Comparison of ENCODE assay signal across 1 cellular context in the genomic region with DNA sequence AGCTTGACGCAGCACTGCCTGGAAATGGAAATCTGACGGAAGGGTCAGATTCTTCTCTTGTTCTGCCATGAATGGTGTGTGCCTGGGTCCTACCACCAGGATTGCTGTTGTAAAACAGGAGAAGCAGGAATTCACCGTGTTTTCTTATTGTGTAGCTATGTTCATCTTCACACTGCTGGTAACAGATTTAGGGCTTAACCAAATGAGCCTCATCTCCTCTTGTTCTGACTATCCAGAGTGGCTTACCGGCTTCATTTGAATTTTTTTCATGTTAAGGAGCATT.
TF ChIP-seq lines count a peak whose summit lies in the region.

No MANE protein-coding gene starts in this region.

TF ChIP-seq in IMR-90, 13 proteins besides CTCF, POLR2A, EP300 and RAD21:
- TF ChIP-seq CHD1 (IDR thresholded peaks at IDR 0.05; ENCODE audit: low read depth, low read length), result no peak
- TF ChIP-seq SMC3 (IDR thresholded peaks at IDR 0.05; ENCODE audit: low read depth, low read length), result no peak
- no peak for TF ChIP-seq MAFK (IDR thresholded peaks at IDR 0.05; ENCODE audit: low read depth, low read length)
- TF ChIP-seq RFX5 (IDR thresholded peaks at IDR 0.05; ENCODE audit: low read depth, low read length), result no peak
- TF ChIP-seq, protein P1, sequence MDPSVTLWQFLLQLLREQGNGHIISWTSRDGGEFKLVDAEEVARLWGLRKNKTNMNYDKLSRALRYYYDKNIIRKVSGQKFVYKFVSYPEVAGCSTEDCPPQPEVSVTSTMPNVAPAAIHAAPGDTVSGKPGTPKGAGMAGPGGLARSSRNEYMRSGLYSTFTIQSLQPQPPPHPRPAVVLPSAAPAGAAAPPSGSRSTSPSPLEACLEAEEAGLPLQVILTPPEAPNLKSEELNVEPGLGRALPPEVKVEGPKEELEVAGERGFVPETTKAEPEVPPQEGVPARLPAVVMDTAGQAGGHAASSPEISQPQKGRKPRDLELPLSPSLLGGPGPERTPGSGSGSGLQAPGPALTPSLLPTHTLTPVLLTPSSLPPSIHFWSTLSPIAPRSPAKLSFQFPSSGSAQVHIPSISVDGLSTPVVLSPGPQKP (IDR thresholded peaks at IDR 0.05; ENCODE audit: borderline replicate concordance, low read depth, low read length), result no peak
- TF ChIP-seq BHLHE40 (IDR thresholded peaks at IDR 0.05; ENCODE audit: low read depth, low read length), result no peak
- TF ChIP-seq MAZ (IDR thresholded peaks at IDR 0.05; ENCODE audit: borderline replicate concordance, low read depth, low read length), result no peak
- TF ChIP-seq MXI1 (IDR thresholded peaks at IDR 0.05; ENCODE audit: borderline replicate concordance, low read depth, low read length), result no peak
- no peak for TF ChIP-seq NFE2L2 (IDR thresholded peaks at IDR 0.05; ENCODE audit: low read depth, low read length)
- TF ChIP-seq FOS (IDR thresholded peaks at IDR 0.05; ENCODE audit: low read depth, low read length), result no peak
- TF ChIP-seq, protein P2, sequence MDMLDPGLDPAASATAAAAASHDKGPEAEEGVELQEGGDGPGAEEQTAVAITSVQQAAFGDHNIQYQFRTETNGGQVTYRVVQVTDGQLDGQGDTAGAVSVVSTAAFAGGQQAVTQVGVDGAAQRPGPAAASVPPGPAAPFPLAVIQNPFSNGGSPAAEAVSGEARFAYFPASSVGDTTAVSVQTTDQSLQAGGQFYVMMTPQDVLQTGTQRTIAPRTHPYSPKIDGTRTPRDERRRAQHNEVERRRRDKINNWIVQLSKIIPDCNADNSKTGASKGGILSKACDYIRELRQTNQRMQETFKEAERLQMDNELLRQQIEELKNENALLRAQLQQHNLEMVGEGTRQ (IDR thresholded peaks at IDR 0.05; ENCODE audit: low read depth, low read length), result no peak
- TF ChIP-seq RCOR1 (IDR thresholded peaks at IDR 0.05; ENCODE audit: insufficient replicate concordance, low read length), result no peak
- TF ChIP-seq CEBPB (IDR thresholded peaks at IDR 0.05; ENCODE audit: low read depth, low read length), result no peak
